In the genomic region with DNA sequence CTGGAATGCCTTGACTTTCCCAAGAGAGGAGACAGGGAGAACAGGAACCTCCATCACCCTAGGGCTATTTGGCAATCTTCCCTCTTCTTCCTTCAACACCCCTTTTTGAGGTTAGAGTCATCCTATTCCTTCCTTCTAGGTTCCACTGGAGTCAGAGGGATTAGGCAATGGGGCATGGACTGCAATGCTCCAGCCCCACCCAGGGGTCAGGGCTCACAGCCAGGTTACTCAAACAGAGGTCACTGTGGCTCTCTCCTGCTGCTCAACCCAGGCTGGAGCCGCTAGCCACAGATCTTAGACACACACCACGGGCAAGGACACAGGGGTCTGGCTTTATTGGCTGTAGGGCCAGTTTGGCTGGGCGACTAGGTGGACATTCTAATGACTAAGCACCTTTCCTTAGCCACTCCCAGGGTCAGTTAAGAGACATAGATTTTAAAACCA, we compare ENCODE assay signal across 1 cellular context.
A peak's percentile ranks its signal among the peaks of the same experiment; 100 is the strongest.
TF ChIP-seq lines count a peak whose summit lies in the region.

No MANE protein-coding gene starts in this region.

TF ChIP-seq in HepG2, 621 proteins besides CTCF, POLR2A, EP300 and RAD21 (continued from another document and continues in another):
- TF ChIP-seq, protein P1, sequence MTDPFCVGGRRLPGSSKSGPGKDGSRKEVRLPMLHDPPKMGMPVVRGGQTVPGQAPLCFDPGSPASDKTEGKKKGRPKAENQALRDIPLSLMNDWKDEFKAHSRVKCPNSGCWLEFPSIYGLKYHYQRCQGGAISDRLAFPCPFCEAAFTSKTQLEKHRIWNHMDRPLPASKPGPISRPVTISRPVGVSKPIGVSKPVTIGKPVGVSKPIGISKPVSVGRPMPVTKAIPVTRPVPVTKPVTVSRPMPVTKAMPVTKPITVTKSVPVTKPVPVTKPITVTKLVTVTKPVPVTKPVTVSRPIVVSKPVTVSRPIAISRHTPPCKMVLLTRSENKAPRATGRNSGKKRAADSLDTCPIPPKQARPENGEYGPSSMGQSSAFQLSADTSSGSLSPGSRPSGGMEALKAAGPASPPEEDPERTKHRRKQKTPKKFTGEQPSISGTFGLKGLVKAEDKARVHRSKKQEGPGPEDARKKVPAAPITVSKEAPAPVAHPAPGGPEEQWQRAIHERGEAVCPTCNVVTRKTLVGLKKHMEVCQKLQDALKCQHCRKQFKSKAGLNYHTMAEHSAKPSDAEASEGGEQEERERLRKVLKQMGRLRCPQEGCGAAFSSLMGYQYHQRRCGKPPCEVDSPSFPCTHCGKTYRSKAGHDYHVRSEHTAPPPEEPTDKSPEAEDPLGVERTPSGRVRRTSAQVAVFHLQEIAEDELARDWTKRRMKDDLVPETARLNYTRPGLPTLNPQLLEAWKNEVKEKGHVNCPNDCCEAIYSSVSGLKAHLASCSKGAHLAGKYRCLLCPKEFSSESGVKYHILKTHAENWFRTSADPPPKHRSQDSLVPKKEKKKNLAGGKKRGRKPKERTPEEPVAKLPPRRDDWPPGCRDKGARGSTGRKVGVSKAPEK (CRISPR knock-in tag; IDR thresholded peaks at IDR 0.05; ENCODE audit: borderline replicate concordance), result 0 out of 2 replicates have a peak, but pooled peaks have one; percentile 84
- TF ChIP-seq, protein P2, sequence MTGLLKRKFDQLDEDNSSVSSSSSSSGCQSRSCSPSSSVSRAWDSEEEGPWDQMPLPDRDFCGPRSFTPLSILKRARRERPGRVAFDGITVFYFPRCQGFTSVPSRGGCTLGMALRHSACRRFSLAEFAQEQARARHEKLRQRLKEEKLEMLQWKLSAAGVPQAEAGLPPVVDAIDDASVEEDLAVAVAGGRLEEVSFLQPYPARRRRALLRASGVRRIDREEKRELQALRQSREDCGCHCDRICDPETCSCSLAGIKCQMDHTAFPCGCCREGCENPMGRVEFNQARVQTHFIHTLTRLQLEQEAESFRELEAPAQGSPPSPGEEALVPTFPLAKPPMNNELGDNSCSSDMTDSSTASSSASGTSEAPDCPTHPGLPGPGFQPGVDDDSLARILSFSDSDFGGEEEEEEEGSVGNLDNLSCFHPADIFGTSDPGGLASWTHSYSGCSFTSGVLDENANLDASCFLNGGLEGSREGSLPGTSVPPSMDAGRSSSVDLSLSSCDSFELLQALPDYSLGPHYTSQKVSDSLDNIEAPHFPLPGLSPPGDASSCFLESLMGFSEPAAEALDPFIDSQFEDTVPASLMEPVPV (CRISPR knock-in tag; IDR thresholded peaks at IDR 0.05), result peak; percentile 41; the same call in 1 of the 2 replicates
- TF ChIP-seq NBN (conservative IDR thresholded peaks at IDR 0.05) (no peak), ZNF546 (CRISPR knock-in tag; conservative IDR thresholded peaks at IDR 0.05) (no peak), GABPA (IDR thresholded peaks at IDR 0.05; ENCODE audit: low read depth, low read length) (no peak), GABPA (CRISPR knock-in tag; IDR thresholded peaks at IDR 0.05; ENCODE audit: low read depth) (0 out of 2 replicates have a peak, but pooled peaks have one; percentile 16), ATF1 (CRISPR knock-in tag; IDR thresholded peaks at IDR 0.05) (no peak), CC2D1A (CRISPR knock-in tag; IDR thresholded peaks at IDR 0.05) (no peak), ZNF558 (CRISPR knock-in tag; IDR thresholded peaks at IDR 0.05; ENCODE audit: borderline replicate concordance) (no peak), TMF1 (CRISPR knock-in tag; IDR thresholded peaks at IDR 0.05; ENCODE audit: low read depth) (no peak), ZNF761 (CRISPR knock-in tag; conservative IDR thresholded peaks at IDR 0.05) (no peak; the same call in 1 of the 2 replicates), GPN1 (CRISPR knock-in tag; IDR thresholded peaks at IDR 0.05; ENCODE audit: borderline replicate concordance) (no peak), ZFP82 (CRISPR knock-in tag; IDR thresholded peaks at IDR 0.05; ENCODE audit: borderline replicate concordance) (no peak), ZNF225 (CRISPR knock-in tag; IDR thresholded peaks at IDR 0.05) (no peak), ZFP1 (CRISPR knock-in tag; IDR thresholded peaks at IDR 0.05) (no peak), GTF2F1 (IDR thresholded peaks at IDR 0.05; ENCODE audit: low read length) (no peak), PHB2 (IDR thresholded peaks at IDR 0.05; ENCODE audit: partially characterized antibody) (no peak), NFYC (CRISPR knock-in tag; IDR thresholded peaks at IDR 0.05) (peak; percentile 26; the same call in 1 of the 2 replicates), ADNP (CRISPR knock-in tag; IDR thresholded peaks at IDR 0.05) (no peak; the same call in 1 of the 2 replicates), GABPB1 (CRISPR knock-in tag; IDR thresholded peaks at IDR 0.05) (peak; percentile 69), ZBTB7A (CRISPR knock-in tag; IDR thresholded peaks at IDR 0.05) (peak; percentile 71; the same call in 1 of the 2 replicates), PTBP1 (IDR thresholded peaks at IDR 0.05; ENCODE audit: low read depth, low read length, poor library complexity, severe bottlenecking) (no peak), GATAD2A (CRISPR knock-in tag; IDR thresholded peaks at IDR 0.05) (peak; percentile 98), ZNF230 (CRISPR knock-in tag; IDR thresholded peaks at IDR 0.05) (no peak; the same call in 1 of the 2 replicates), SP140L (CRISPR knock-in tag; IDR thresholded peaks at IDR 0.05; ENCODE audit: borderline replicate concordance) (no peak), SOX5 (CRISPR knock-in tag; IDR thresholded peaks at IDR 0.05; ENCODE audit: borderline replicate concordance) (peak; percentile 85), KLF6 (CRISPR knock-in tag; IDR thresholded peaks at IDR 0.05) (no peak)
- TF ChIP-seq, protein P3, sequence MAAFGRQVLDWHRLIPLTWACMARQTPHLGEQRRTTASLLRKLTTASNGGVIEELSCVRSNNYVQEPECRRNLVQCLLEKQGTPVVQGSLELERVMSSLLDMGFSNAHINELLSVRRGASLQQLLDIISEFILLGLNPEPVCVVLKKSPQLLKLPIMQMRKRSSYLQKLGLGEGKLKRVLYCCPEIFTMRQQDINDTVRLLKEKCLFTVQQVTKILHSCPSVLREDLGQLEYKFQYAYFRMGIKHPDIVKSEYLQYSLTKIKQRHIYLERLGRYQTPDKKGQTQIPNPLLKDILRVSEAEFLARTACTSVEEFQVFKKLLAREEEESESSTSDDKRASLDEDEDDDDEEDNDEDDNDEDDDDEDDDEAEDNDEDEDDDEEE (CRISPR knock-in tag; IDR thresholded peaks at IDR 0.05), result 0 out of 2 replicates have a peak, but pooled peaks have one; percentile 44
- TF ChIP-seq, protein P4, sequence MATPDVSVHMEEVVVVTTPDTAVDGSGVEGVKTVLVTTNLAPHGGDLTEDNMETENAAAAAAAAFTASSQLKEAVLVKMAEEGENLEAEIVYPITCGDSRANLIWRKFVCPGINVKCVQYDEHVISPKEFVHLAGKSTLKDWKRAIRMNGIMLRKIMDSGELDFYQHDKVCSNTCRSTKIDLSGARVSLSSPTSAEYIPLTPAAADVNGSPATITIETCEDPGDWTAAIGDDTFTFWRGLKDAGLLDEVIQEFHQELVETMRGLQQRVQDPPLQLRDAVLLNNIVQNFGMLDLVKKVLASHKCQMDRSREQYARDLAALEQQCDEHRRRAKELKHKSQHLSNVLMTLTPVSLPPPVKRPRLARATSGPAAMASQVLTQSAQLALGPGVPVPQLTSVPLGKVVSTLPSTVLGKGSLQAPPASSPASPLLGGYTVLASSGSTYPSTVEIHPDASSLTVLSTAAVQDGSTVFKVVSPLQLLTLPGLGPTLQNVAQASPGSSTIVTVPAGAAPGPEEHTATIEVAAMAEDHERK (CRISPR knock-in tag; IDR thresholded peaks at IDR 0.05; ENCODE audit: low read depth), result no peak
- TF ChIP-seq, protein P5, sequence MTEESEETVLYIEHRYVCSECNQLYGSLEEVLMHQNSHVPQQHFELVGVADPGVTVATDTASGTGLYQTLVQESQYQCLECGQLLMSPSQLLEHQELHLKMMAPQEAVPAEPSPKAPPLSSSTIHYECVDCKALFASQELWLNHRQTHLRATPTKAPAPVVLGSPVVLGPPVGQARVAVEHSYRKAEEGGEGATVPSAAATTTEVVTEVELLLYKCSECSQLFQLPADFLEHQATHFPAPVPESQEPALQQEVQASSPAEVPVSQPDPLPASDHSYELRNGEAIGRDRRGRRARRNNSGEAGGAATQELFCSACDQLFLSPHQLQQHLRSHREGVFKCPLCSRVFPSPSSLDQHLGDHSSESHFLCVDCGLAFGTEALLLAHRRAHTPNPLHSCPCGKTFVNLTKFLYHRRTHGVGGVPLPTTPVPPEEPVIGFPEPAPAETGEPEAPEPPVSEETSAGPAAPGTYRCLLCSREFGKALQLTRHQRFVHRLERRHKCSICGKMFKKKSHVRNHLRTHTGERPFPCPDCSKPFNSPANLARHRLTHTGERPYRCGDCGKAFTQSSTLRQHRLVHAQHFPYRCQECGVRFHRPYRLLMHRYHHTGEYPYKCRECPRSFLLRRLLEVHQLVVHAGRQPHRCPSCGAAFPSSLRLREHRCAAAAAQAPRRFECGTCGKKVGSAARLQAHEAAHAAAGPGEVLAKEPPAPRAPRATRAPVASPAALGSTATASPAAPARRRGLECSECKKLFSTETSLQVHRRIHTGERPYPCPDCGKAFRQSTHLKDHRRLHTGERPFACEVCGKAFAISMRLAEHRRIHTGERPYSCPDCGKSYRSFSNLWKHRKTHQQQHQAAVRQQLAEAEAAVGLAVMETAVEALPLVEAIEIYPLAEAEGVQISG (CRISPR knock-in tag; IDR thresholded peaks at IDR 0.05), result peak; percentile 82
- TF ChIP-seq, protein P6, sequence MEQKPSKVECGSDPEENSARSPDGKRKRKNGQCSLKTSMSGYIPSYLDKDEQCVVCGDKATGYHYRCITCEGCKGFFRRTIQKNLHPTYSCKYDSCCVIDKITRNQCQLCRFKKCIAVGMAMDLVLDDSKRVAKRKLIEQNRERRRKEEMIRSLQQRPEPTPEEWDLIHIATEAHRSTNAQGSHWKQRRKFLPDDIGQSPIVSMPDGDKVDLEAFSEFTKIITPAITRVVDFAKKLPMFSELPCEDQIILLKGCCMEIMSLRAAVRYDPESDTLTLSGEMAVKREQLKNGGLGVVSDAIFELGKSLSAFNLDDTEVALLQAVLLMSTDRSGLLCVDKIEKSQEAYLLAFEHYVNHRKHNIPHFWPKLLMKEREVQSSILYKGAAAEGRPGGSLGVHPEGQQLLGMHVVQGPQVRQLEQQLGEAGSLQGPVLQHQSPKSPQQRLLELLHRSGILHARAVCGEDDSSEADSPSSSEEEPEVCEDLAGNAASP (CRISPR knock-in tag; IDR thresholded peaks at IDR 0.05; ENCODE audit: borderline replicate concordance), result peak; percentile 94; the same call in 1 of the 2 replicates
- TF ChIP-seq, protein P7, sequence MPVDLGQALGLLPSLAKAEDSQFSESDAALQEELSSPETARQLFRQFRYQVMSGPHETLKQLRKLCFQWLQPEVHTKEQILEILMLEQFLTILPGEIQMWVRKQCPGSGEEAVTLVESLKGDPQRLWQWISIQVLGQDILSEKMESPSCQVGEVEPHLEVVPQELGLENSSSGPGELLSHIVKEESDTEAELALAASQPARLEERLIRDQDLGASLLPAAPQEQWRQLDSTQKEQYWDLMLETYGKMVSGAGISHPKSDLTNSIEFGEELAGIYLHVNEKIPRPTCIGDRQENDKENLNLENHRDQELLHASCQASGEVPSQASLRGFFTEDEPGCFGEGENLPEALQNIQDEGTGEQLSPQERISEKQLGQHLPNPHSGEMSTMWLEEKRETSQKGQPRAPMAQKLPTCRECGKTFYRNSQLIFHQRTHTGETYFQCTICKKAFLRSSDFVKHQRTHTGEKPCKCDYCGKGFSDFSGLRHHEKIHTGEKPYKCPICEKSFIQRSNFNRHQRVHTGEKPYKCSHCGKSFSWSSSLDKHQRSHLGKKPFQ (CRISPR knock-in tag; IDR thresholded peaks at IDR 0.05; ENCODE audit: insufficient replicate concordance), result peak; percentile 43
- TF ChIP-seq, protein P8, sequence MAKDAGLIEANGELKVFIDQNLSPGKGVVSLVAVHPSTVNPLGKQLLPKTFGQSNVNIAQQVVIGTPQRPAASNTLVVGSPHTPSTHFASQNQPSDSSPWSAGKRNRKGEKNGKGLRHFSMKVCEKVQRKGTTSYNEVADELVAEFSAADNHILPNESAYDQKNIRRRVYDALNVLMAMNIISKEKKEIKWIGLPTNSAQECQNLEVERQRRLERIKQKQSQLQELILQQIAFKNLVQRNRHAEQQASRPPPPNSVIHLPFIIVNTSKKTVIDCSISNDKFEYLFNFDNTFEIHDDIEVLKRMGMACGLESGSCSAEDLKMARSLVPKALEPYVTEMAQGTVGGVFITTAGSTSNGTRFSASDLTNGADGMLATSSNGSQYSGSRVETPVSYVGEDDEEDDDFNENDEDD (CRISPR knock-in tag; IDR thresholded peaks at IDR 0.05; ENCODE audit: borderline replicate concordance), result no peak; the same call in 1 of the 2 replicates
- TF ChIP-seq, protein P9, sequence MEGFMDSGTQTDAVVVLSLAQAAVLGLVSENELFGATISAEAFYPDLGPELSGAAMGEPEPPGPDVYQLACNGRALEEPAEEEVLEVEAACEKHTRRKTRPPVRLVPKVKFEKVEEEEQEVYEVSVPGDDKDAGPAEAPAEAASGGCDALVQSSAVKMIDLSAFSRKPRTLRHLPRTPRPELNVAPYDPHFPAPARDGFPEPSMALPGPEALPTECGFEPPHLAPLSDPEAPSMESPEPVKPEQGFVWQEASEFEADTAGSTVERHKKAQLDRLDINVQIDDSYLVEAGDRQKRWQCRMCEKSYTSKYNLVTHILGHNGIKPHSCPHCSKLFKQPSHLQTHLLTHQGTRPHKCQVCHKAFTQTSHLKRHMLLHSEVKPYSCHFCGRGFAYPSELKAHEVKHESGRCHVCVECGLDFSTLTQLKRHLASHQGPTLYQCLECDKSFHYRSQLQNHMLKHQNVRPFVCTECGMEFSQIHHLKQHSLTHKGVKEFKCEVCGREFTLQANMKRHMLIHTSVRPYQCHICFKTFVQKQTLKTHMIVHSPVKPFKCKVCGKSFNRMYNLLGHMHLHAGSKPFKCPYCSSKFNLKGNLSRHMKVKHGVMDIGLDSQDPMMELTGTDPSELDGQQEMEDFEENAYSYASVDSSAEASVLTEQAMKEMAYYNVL (CRISPR knock-in tag; IDR thresholded peaks at IDR 0.05; ENCODE audit: borderline replicate concordance), result peak; percentile 97
- TF ChIP-seq, protein P10, sequence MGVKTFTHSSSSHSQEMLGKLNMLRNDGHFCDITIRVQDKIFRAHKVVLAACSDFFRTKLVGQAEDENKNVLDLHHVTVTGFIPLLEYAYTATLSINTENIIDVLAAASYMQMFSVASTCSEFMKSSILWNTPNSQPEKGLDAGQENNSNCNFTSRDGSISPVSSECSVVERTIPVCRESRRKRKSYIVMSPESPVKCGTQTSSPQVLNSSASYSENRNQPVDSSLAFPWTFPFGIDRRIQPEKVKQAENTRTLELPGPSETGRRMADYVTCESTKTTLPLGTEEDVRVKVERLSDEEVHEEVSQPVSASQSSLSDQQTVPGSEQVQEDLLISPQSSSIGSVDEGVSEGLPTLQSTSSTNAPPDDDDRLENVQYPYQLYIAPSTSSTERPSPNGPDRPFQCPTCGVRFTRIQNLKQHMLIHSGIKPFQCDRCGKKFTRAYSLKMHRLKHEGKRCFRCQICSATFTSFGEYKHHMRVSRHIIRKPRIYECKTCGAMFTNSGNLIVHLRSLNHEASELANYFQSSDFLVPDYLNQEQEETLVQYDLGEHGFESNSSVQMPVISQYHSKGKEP (CRISPR knock-in tag; IDR thresholded peaks at IDR 0.05), result no peak
- TF ChIP-seq, protein P11, sequence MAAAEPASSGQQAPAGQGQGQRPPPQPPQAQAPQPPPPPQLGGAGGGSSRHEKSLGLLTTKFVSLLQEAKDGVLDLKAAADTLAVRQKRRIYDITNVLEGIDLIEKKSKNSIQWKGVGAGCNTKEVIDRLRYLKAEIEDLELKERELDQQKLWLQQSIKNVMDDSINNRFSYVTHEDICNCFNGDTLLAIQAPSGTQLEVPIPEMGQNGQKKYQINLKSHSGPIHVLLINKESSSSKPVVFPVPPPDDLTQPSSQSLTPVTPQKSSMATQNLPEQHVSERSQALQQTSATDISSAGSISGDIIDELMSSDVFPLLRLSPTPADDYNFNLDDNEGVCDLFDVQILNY (CRISPR knock-in tag; conservative IDR thresholded peaks at IDR 0.05), result no peak
